ENCODE assay signal across 1 cellular context in genomic region chr1:61337471-61337870, GRCh38.
TF ChIP-seq lines count a peak whose summit lies in the region.

No MANE protein-coding gene starts in this region.

TF ChIP-seq in WTC11, 78 proteins besides CTCF, POLR2A, EP300 and RAD21 (continued from another document):
- TF ChIP-seq ARID4B (CRISPR knock-in tag; IDR thresholded peaks at IDR 0.05; ENCODE audit: borderline replicate concordance), result no peak
- TF ChIP-seq IRF2 (CRISPR knock-in tag; IDR thresholded peaks at IDR 0.05; ENCODE audit: borderline replicate concordance, low read depth), result no peak
- TF ChIP-seq ZBTB21 (CRISPR knock-in tag; IDR thresholded peaks at IDR 0.05; ENCODE audit: borderline replicate concordance), result no peak
- no peak for TF ChIP-seq NR1H2 (CRISPR knock-in tag; IDR thresholded peaks at IDR 0.05)
- TF ChIP-seq IRF1 (CRISPR knock-in tag; IDR thresholded peaks at IDR 0.05), result no peak
- TF ChIP-seq ZNF281 (CRISPR knock-in tag; IDR thresholded peaks at IDR 0.05), result no peak
